In the genomic region with DNA sequence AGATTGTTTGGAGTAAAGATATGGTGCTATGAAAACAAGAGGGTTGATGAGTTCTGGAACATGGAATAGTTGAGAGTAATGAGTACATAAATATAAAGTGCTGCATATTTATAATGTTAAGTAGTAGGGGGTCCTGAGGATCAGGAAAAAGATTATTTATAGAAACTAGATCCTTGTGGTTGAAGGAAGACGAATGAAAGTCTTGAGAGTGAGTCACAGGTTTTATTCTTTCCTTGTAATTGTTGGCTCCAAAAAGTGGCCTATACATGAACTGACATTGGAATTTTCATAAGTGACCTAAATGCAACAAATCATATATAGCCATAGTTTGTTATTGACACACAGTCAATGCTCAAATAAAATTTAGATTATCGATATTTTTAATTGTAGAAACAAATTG, we compare ENCODE assay signal across 23 cellular contexts.
"Had no signal": no experiment of that assay in that cellular context is flagged by ENCODE, and none has a peak within 500 bp of the region (broad histone marks: within the 10 kb centered on the region; RNA-seq: fewer than 3 reads in every experiment).

No MANE protein-coding gene starts in this region.

- H3K4me3 ChIP-seq: adrenal gland, body of pancreas, dorsolateral prefrontal cortex, esophagus muscularis mucosa, heart left ventricle, lower lobe of right lung, right lobe of liver, upper lobe of left lung had no signal

- H3K27me3 ChIP-seq: adrenal gland, body of pancreas, dorsolateral prefrontal cortex, esophagus muscularis mucosa, heart left ventricle, right lobe of liver, upper lobe of left lung had no signal

- DNase-seq: activated CD4-positive, alpha-beta T cell treated with anti-CD3 and anti-CD28 coated beads for 36 hours; activated CD4-positive, alpha-beta T cell treated with anti-CD3 and anti-CD28 coated beads, Interleukin-2, amount 50 U/mL, for 4 hours; activated CD8-positive, alpha-beta memory T cell treated with anti-CD3 and anti-CD28 coated beads for 24 hours; activated CD8-positive, alpha-beta memory T cell treated with anti-CD3 and anti-CD28 coated beads, Interleukin-2, amount 50 U/mL, for 4 hours; activated T-cell treated with anti-CD3 and anti-CD28 coated beads, Interleukin-2, amount 50 U/mL, for 24 hours; adrenal gland; body of pancreas; caudate nucleus; dorsolateral prefrontal cortex; effector memory CD8-positive, alpha-beta T cell; heart left ventricle; lower lobe of right lung; naive B cell; occipital lobe; right lobe of liver; small intestine; stimulated activated CD4-positive, alpha-beta T cell treated with anti-CD3 and anti-CD28 coated beads, Interleukin-15, amount 100 ng/mL, for 24 hours; stimulated activated naive CD4-positive, alpha-beta T cell; T-helper 1 cell; upper lobe of left lung had no signal

- H3K4me1 ChIP-seq: adrenal gland, body of pancreas, esophagus muscularis mucosa, heart left ventricle, lower lobe of right lung, right lobe of liver, upper lobe of left lung had no signal

- FAIRE-seq: colon, keratinocyte, small intestine had no signal

- H3K27ac ChIP-seq: adrenal gland, body of pancreas, dorsolateral prefrontal cortex, esophagus muscularis mucosa, heart left ventricle, lower lobe of right lung, right lobe of liver, upper lobe of left lung had no signal

- H3K9me3 ChIP-seq: adrenal gland, right lobe of liver had no signal

- H3K36me3 ChIP-seq: adrenal gland, esophagus muscularis mucosa, heart left ventricle, lower lobe of right lung, right lobe of liver, upper lobe of left lung had no signal
